In genomic region chr10:119377905-119378736, GRCh38 we compare ENCODE assay signal across 13 cellular contexts.
A peak's percentile ranks its signal among the peaks of the same experiment; 100 is the strongest.
DNase-seq lines count a peak whose midpoint lies in the region; FAIRE-seq and TF ChIP-seq lines count a peak whose summit lies in the region.
"Had no signal": no experiment of that assay in that cellular context is flagged by ENCODE, and none has a peak within 500 bp of the region (broad histone marks: within the 10 kb centered on the region; RNA-seq: fewer than 3 reads in every experiment).

No MANE protein-coding gene starts in this region.

- no peaks in the 10 kb centered on the region for H3K27me3 Mint-ChIP-seq in brain
- H3K27me3 Mint-ChIP-seq: activated CD4-positive, alpha-beta T cell treated with anti-CD3 and anti-CD28 coated beads for 36 hours had no signal

- DNase-seq in NCI-H1092 (lab: John Stamatoyannopoulos, UW) (peak; percentile 78), midbrain (lab: John Stamatoyannopoulos, UW) (peak; percentile 36), GM10266 (ENCODE audit: extremely low spot score) (no peak), GM12892 (ENCODE audit: insufficient read length) (no peak)
- DNase-seq in activated CD4-positive, CD25-positive, alpha-beta regulatory T cell (lab: John Stamatoyannopoulos, UW) = no peak
- DNase-seq in effector CD4-positive, alpha-beta T cell = no peak
- DNase-seq: activated CD4-positive, alpha-beta T cell treated with anti-CD3 and anti-CD28 coated beads for 36 hours; AML-193; GF-D8 had no signal

- no peak overlapping the region for H2AFZ ChIP-seq in ACC112 (ENCODE audit: low read length, unreplicated experiment)

- no peaks in the 10 kb centered on the region for H3K79me2 ChIP-seq in ACC112 (ENCODE audit: control insufficient read depth, insufficient read depth, low read length, unreplicated experiment)

- no peaks in the 10 kb centered on the region for H3K36me3 ChIP-seq in ACC112 (ENCODE audit: insufficient read depth, low read length)
- H3K36me3 ChIP-seq: cardiac muscle cell, ovary had no signal

- TF ChIP-seq CTCF in brain (conservative IDR thresholded peaks at IDR 0.05) (no peak), GM10266 (IDR thresholded peaks at IDR 0.05; ENCODE audit: control insufficient read depth, insufficient read depth, low read depth, missing control alignments) (no peak)

- H3K4me1 Mint-ChIP-seq in brain = peaks cover 45% of the 10 kb centered on the region

- peaks cover 6% of the 10 kb centered on the region for H3K36me3 Mint-ChIP-seq in brain

- FAIRE-seq in GM12892 (lab: Jason Lieb, UNC) = no peak

- H3K4me1 ChIP-seq in ACC112 (ENCODE audit: control insufficient read depth, insufficient read depth, low read length, unreplicated experiment) = no peaks in the 10 kb centered on the region

- no peaks in the 10 kb centered on the region for H3K9me3 Mint-ChIP-seq in brain

- H3K27ac ChIP-seq in ACC112 (ENCODE audit: low read depth, low read length) = no peak overlapping the region
- H3K27ac ChIP-seq: cardiac muscle cell, ovary had no signal

- H3K27me3 ChIP-seq in ACC112 (ENCODE audit: insufficient read depth, low read length) = no peaks in the 10 kb centered on the region
- H3K27me3 ChIP-seq: cardiac muscle cell, ovary had no signal

- H3K27ac Mint-ChIP-seq in brain = peak overlapping the region; percentile 22 to 84 (median 64)
- H3K27ac Mint-ChIP-seq: activated CD4-positive, alpha-beta T cell treated with anti-CD3 and anti-CD28 coated beads for 36 hours had no signal

- H3K4me3 ChIP-seq in ACC112 (ENCODE audit: low read depth, low read length) = peak overlapping the region; percentile 51
- H3K4me3 ChIP-seq: cardiac muscle cell, ovary had no signal

- H3K4me3 Mint-ChIP-seq in brain = peak overlapping the region in 1 of 5 experiments; percentile 38
- H3K4me3 Mint-ChIP-seq: activated CD4-positive, alpha-beta T cell treated with anti-CD3 and anti-CD28 coated beads for 36 hours had no signal

- no peak for TF ChIP-seq POLR2A in GM12892 (IDR thresholded peaks at IDR 0.05; ENCODE audit: low read depth, low read length)

Comparison
In these comparisons a context has a peak if more than half of its experiments do, and no peak if none do; other contexts are left out.
1. DNase-seq: peak in NCI-H1092 (single experiment) and midbrain (single experiment); none in activated CD4-positive, CD25-positive, alpha-beta regulatory T cell (0 of 4), GM10266 (single experiment), GM12892 (single experiment) and effector CD4-positive, alpha-beta T cell (single experiment).